Comparison of ENCODE assay signal across 1 cellular context in genomic region chr1:200252526-200252925, GRCh38.
TF ChIP-seq lines count a peak whose summit lies in the region.

No MANE protein-coding gene starts in this region.

TF ChIP-seq in SK-N-SH, 30 proteins besides CTCF, POLR2A, EP300 and RAD21 (continued from another document):
- TF ChIP-seq REST (IDR thresholded peaks at IDR 0.05; ENCODE audit: low read depth, low read length) (no peak), PBX3 (IDR thresholded peaks at IDR 0.05) (no peak), FOSL2 (IDR thresholded peaks at IDR 0.05; ENCODE audit: borderline replicate concordance, low read depth) (no peak), FOXJ3 (CRISPR knock-in tag; IDR thresholded peaks at IDR 0.05) (no peak), MEF2A (IDR thresholded peaks at IDR 0.05; ENCODE audit: borderline replicate concordance, low read depth) (no peak), SIN3A (IDR thresholded peaks at IDR 0.05; ENCODE audit: borderline replicate concordance, low read depth, low read length) (no peak), USF1 (IDR thresholded peaks at IDR 0.05; ENCODE audit: borderline replicate concordance, low read depth) (no peak), RXRA (IDR thresholded peaks at IDR 0.05; ENCODE audit: borderline replicate concordance, low read depth) (no peak), GATA2 (CRISPR knock-in tag; IDR thresholded peaks at IDR 0.05) (no peak), TCF12 (IDR thresholded peaks at IDR 0.05) (no peak), JUND (IDR thresholded peaks at IDR 0.05) (no peak)
